In genomic region chr22:29344137-29344536, GRCh38 we compare ENCODE assay signal across 8 cellular contexts. TPM values are rescaled to one million over a fixed set of nuclear protein-coding genes. Genes with fewer than 3 reads are reported as not detected.
A peak's percentile ranks its signal among the peaks of the same experiment; 100 is the strongest.
DNase-seq lines count a peak whose midpoint lies in the region; ATAC-seq and TF ChIP-seq lines count a peak whose summit lies in the region.

No MANE protein-coding gene starts in this region.

- DNase-seq in EH (ENCODE audit: low read depth) (peak; percentile 98), NCI-H226 (peak; percentile 86), epithelial cell of prostate (ENCODE audit: low read depth, low spot score) (peak; percentile 70), osteoblast (ENCODE audit: insufficient read length, low spot score, missing footprints) (peak; percentile 95), NCI-H1048 (lab: John Stamatoyannopoulos, UW) (no peak), activated gamma-delta T cell treated with Interleukin-2 at 50 U/mL for 16 hours (no peak)

- peaks cover 3% of the 10 kb centered on the region for H3K4me1 ChIP-seq in osteoblast (ENCODE audit: insufficient read depth, low read length)

- H3K36me3 ChIP-seq in osteoblast (ENCODE audit: insufficient read depth, low read length): peaks cover 51% of the 10 kb centered on the region

- H3K79me2 ChIP-seq in osteoblast (ENCODE audit: insufficient read depth, low read length): no peaks in the 10 kb centered on the region

- no peak for ATAC-seq in HG02938 (IDR thresholded peaks at IDR 0.05; ENCODE audit: unreplicated experiment)
- no peak for ATAC-seq in HG03039 (IDR thresholded peaks at IDR 0.05; ENCODE audit: unreplicated experiment)

- no peaks in the 10 kb centered on the region for H3K27me3 ChIP-seq in osteoblast (ENCODE audit: insufficient read depth, low read length)

- H3K4me2 ChIP-seq in osteoblast (ENCODE audit: insufficient read depth, low read length): no peak overlapping the region

- no peak overlapping the region for H2AFZ ChIP-seq in osteoblast (ENCODE audit: low read length)

- no peak overlapping the region for H3K4me3 ChIP-seq in osteoblast (ENCODE audit: insufficient read depth, low read length)

- peaks cover 10% of the 10 kb centered on the region for H4K20me1 ChIP-seq in osteoblast (ENCODE audit: insufficient read depth, low read length)

- TF ChIP-seq CTCF in osteoblast (IDR thresholded peaks at IDR 0.05; ENCODE audit: extremely low read depth, low read depth, low read length): no peak

- H3K27ac ChIP-seq in epithelial cell of prostate (peak overlapping the region; percentile 54), osteoblast (ENCODE audit: low read depth, low read length) (peak overlapping the region; percentile 21)

- H3K9me3 ChIP-seq in osteoblast (ENCODE audit: low read depth, low read length): no peaks in the 10 kb centered on the region

RNA-seq across cellular contexts. Expression of gene RASL10A, which starts 28.6 kb away (rescaled TPM):
- total RNA-seq in osteoblast: not detected in 2 replicates

RNA-seq across cellular contexts. Expression of gene GAS2L1, which starts 37.7 kb away (rescaled TPM):
- 11.6 and 13.0 TPM in 2 replicates for total RNA-seq in osteoblast

RNA-seq across cellular contexts. Expression of gene AP1B1, which starts 44.2 kb away (rescaled TPM):
- total RNA-seq in osteoblast: 35.4 and 37.3 TPM in 2 replicates

Comparison
In these comparisons a context has a peak if more than half of its experiments do, and no peak if none do; other contexts are left out.
1. DNase-seq: peak in EH (single experiment), NCI-H226 (single experiment), epithelial cell of prostate (single experiment) and osteoblast (single experiment); none in NCI-H1048 (single experiment) and activated gamma-delta T cell treated with Interleukin-2 at 50 U/mL for 16 hours (single experiment).